Comparison of ENCODE assay signal across 20 cellular contexts in genomic region chr6:165811512-165811911, GRCh38.
"Had no signal": no experiment of that assay in that cellular context is flagged by ENCODE, and none has a peak within 500 bp of the region (broad histone marks: within the 10 kb centered on the region; RNA-seq: fewer than 3 reads in every experiment).

No MANE protein-coding gene starts in this region.

- DNase-seq: activated CD4-positive, alpha-beta memory T cell treated with anti-CD3 and anti-CD28 coated beads, Interleukin-2, amount 10 ng/mL, durations not matched to agents 7 days and 5 days; activated CD4-positive, alpha-beta T cell treated with anti-CD3 and anti-CD28 coated beads, Interleukin-2, amount 50 U/mL, for 1 hour; activated CD4-positive, CD25-positive, alpha-beta regulatory T cell; activated gamma-delta T cell treated with Interleukin-2 at 50 U/mL for 16 hours; activated naive CD4-positive, alpha-beta T cell treated with anti-CD3 and anti-CD28 coated beads, Interleukin-2, amount 10 ng/mL, durations not matched to agents 7 days and 5 days; activated naive CD8-positive, alpha-beta T cell treated with anti-CD3 and anti-CD28 coated beads for 36 hours; activated T-cell treated with anti-CD3 and anti-CD28 coated beads for 4 hours; activated T-cell treated with anti-CD3 and anti-CD28 coated beads, Interleukin-2, amount 50 U/mL, for 48 hours; brain microvascular endothelial cell; NCI-H1105 treated with DMSO at 0.1 percent for 48 hours; NCI-H1436 treated with DMSO at 0.1 percent for 48 hours; NCI-H187; NCI-H2081 treated with DMSO at 0.1 percent for 48 hours; NCI-H226; NCI-H526; NCI-H774; SIG-M5; T-helper 1 cell had no signal

- H3K36me3 ChIP-seq: brain microvascular endothelial cell, cardiac muscle cell had no signal

- H3K4me3 ChIP-seq: cardiac muscle cell, SK-N-MC had no signal
